In the genomic region with DNA sequence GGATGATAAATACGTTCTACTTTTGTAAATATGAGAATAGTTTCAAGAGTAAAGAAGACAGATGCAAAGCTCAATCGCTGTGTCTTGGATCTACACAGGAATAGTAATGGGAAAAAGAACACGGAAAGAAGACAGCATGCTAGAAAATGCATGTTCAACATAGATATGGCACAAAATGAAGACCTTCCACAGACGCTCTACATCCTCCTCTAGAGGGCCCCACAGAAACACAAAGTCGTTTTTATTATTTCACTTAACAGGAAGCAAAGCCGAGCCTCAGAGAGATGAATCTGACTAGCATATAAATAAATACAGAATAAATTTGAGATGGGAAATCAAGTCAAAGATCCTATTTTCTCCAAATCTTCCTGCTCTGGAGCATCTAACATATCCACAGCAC, we compare ENCODE assay signal across 8 cellular contexts.
DNase-seq lines count a peak whose midpoint lies in the region; FAIRE-seq and TF ChIP-seq lines count a peak whose summit lies in the region.

No MANE protein-coding gene starts in this region.

- H3K9me3 ChIP-seq in osteoblast (ENCODE audit: low read depth, low read length) = no peaks in the 10 kb centered on the region

- no peak overlapping the region for H3K4me3 ChIP-seq in brain microvascular endothelial cell (ENCODE audit: low read depth, low read length)
- H3K4me3 ChIP-seq in osteoblast (ENCODE audit: insufficient read depth, low read length) = no peak overlapping the region

- in situ Hi-C loops in brain microvascular endothelial cell (cut with HindIII; ENCODE audit: low pct_ligation_motif_present, low sequenced_read_pairs) = no loop called here

- TF ChIP-seq POLR2A in GM12891 (IDR thresholded peaks at IDR 0.05; ENCODE audit: low read depth, low read length) = no peak

- H3K27ac ChIP-seq in 22Rv1 (peak overlapping the region; percentile 15; the same call in 1 of the 2 replicates), brain microvascular endothelial cell (peak overlapping the region; percentile 62), osteoblast (ENCODE audit: low read depth, low read length) (peak overlapping the region; percentile 15)

- DNase-seq in GM12891 (ENCODE audit: insufficient read length, low spot score) = no peak
- DNase-seq in brain microvascular endothelial cell = peak; percentile 67
- peak; percentile 30 for DNase-seq in osteoblast (ENCODE audit: insufficient read length, low spot score, missing footprints)
- DNase-seq in NCI-H510A (lab: John Stamatoyannopoulos, UW) = no peak
- no peak for DNase-seq in NCI-H187 (lab: John Stamatoyannopoulos, UW)
- DNase-seq in activated CD4-positive, alpha-beta T cell treated with anti-CD3 and anti-CD28 coated beads, Interleukin-2, amount 50 U/mL, for 48 hours = no peak

- no peaks in the 10 kb centered on the region for H3K36me3 ChIP-seq in brain microvascular endothelial cell (replicated peaks)
- no peaks in the 10 kb centered on the region for H3K36me3 ChIP-seq in osteoblast (ENCODE audit: insufficient read depth, low read length)

- no peaks in the 10 kb centered on the region for H4K20me1 ChIP-seq in osteoblast (ENCODE audit: insufficient read depth, low read length)

- FAIRE-seq in GM12891 (lab: Jason Lieb, UNC) = peak; percentile 71

- no peak overlapping the region for H3K4me2 ChIP-seq in osteoblast (ENCODE audit: insufficient read depth, low read length)

- peak; percentile 60 for TF ChIP-seq CTCF in 22Rv1 (IDR thresholded peaks at IDR 0.05)
- peak; percentile 69 for TF ChIP-seq CTCF in brain microvascular endothelial cell (IDR thresholded peaks at IDR 0.05; ENCODE audit: low read depth, low read length, missing control alignments)
- TF ChIP-seq CTCF in osteoblast (IDR thresholded peaks at IDR 0.05; ENCODE audit: extremely low read depth, low read depth, low read length) = peak; percentile 50

- H3K27me3 ChIP-seq in brain microvascular endothelial cell (replicated peaks) = no peaks in the 10 kb centered on the region
- H3K27me3 ChIP-seq in osteoblast (ENCODE audit: insufficient read depth, low read length) = no peaks in the 10 kb centered on the region

- peaks cover 11% of the 10 kb centered on the region for H3K79me2 ChIP-seq in osteoblast (ENCODE audit: insufficient read depth, low read length)

- TF ChIP-seq EP300 in Ishikawa (IDR thresholded peaks at IDR 0.05; ENCODE audit: borderline replicate concordance) = no peak

- H3K4me1 ChIP-seq in osteoblast (ENCODE audit: insufficient read depth, low read length) = peaks cover 30% of the 10 kb centered on the region

- TF ChIP-seq RAD21 in Ishikawa (IDR thresholded peaks at IDR 0.05; ENCODE audit: low read depth) = peak; percentile 53

- H2AFZ ChIP-seq in osteoblast (ENCODE audit: low read length) = no peak overlapping the region

TF ChIP-seq in GM12891, 5 proteins besides CTCF, POLR2A, EP300 and RAD21:
- no peak for TF ChIP-seq PAX5 (IDR thresholded peaks at IDR 0.05; ENCODE audit: insufficient read depth, low read length, severe bottlenecking)
- TF ChIP-seq SPI1 (IDR thresholded peaks at IDR 0.05; ENCODE audit: low read depth, low read length) = no peak
- TF ChIP-seq POLR2AphosphoS5 (IDR thresholded peaks at IDR 0.05; ENCODE audit: low read depth, low read length) = no peak
- TF ChIP-seq POU2F2 (IDR thresholded peaks at IDR 0.05; ENCODE audit: low read depth, low read length) = no peak
- TF ChIP-seq TAF1 (IDR thresholded peaks at IDR 0.05; ENCODE audit: low read depth, low read length) = no peak

TF ChIP-seq in Ishikawa, 13 proteins besides CTCF, POLR2A, EP300 and RAD21:
- TF ChIP-seq YY1 (IDR thresholded peaks at IDR 0.05; ENCODE audit: low read depth) (no peak), CEBPB (IDR thresholded peaks at IDR 0.05) (no peak), NFIC (IDR thresholded peaks at IDR 0.05) (no peak)

Comparison
In these comparisons a context has a peak if more than half of its experiments do, and no peak if none do; other contexts are left out.
1. DNase-seq: peak in brain microvascular endothelial cell (single experiment) and osteoblast (single experiment); none in GM12891 (single experiment), NCI-H510A (single experiment), NCI-H187 (0 of 2) and activated CD4-positive, alpha-beta T cell treated with anti-CD3 and anti-CD28 coated beads, Interleukin-2, amount 50 U/mL, for 48 hours (0 of 2).
2. Peak in every context shown above with its lines, with median percentiles within 50 percentile points of each other: H3K27ac ChIP-seq and CTCF ChIP-seq.